ENCODE assay signal across 24 cellular contexts in the genomic region with DNA sequence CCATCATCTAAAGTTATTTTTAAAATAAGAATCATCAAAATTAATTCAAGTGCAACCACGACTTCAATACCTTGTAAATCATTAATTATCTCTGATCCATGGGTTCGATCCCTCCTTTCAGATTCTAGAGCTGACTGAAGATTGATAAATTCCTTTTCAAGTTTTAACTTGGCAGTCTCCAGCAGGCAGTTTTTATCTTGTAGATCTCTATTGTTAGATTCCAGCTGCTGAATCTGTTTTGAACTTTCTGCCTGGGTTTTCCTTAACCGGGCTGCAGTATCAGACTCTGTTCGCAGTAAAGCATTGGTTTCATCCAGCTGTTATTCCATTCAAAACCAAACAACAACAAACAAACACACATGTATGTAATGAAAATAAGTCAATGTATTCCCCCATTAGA.
"Had no signal": no experiment of that assay in that cellular context is flagged by ENCODE, and none has a peak within 500 bp of the region (broad histone marks: within the 10 kb centered on the region; RNA-seq: fewer than 3 reads in every experiment).

No MANE protein-coding gene starts in this region.

- H3K4me1 ChIP-seq: esophagus squamous epithelium, heart right ventricle, left lung, psoas muscle, tibial nerve had no signal

- H3K27me3 ChIP-seq: esophagus squamous epithelium, heart right ventricle, left lung, tibial nerve, upper lobe of left lung had no signal

- H3K9me3 ChIP-seq: esophagus squamous epithelium, heart right ventricle, left lung, psoas muscle, thoracic aorta, tibial nerve, upper lobe of left lung had no signal

- H3K27ac ChIP-seq: coronary artery, esophagus squamous epithelium, heart right ventricle, left lung, psoas muscle, skin epidermis, thoracic aorta, tibial nerve, upper lobe of left lung had no signal

- ATAC-seq: heart right ventricle; left cardiac atrium; left lung; naive thymus-derived CD8-positive, alpha-beta T cell; psoas muscle; right cardiac atrium; stimulated activated naive B cell treated with anti-CD40 and anti-IgM and Interleukin-4, amounts not matched to agents 10 μg/mL and 1 μg/mL and 100 μg/mL, for 72 hours had no signal

- H3K4me3 ChIP-seq: coronary artery, esophagus squamous epithelium, heart right ventricle, left lung, psoas muscle, skin epidermis, thoracic aorta, tibial nerve, upper lobe of left lung had no signal

- DNase-seq: dermis blood vessel endothelial cell; effector memory CD4-positive, alpha-beta T cell; erythroblast; esophagus squamous epithelium; foreskin melanocyte; glutamatergic neuron; heart right ventricle; hippocampal formation; left cardiac atrium; left lung; mesendoderm; naive thymus-derived CD8-positive, alpha-beta T cell; nephron progenitor cell; nucleus accumbens; psoas muscle; right cardiac atrium; stimulated activated CD4-positive, alpha-beta T cell treated with anti-CD3 and anti-CD28 coated beads, Interleukin-15, amount 100 ng/mL, for 24 hours; stimulated activated CD4-positive, alpha-beta T cell treated with anti-CD3 and anti-CD28 coated beads, Interleukin-2, amount 100 ng/mL, for 48 hours; stimulated activated naive B cell treated with anti-CD40 and anti-IgM and Interleukin-4, amounts not matched to agents 10 μg/mL and 1 μg/mL and 100 μg/mL, for 72 hours; upper lobe of left lung had no signal
